ENCODE assay signal across 2 cellular contexts in the genomic region with DNA sequence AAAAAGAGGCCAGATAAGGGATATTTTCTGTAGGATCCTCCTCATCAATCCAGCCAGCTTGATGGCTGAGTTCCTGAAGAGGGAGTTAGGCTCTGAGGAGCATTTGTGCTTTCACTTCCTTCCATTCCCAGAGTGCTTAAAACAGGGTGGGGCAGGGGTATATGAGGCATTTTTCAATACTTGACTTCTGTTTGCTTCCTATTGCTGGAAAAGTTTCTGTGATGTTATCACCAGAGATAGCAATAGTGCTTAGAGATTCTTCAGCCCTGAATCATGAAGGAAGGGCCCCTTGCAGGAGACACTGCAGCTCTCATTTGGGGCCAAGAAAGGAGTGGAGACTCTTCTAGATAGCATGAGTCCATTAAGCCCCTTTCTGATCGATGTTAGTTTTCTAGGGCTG.
TF ChIP-seq lines count a peak whose summit lies in the region.

No MANE protein-coding gene starts in this region.

TF ChIP-seq in IMR-90, 13 proteins besides CTCF, POLR2A, EP300 and RAD21:
- TF ChIP-seq CHD1 (IDR thresholded peaks at IDR 0.05; ENCODE audit: low read depth, low read length): no peak
- no peak for TF ChIP-seq SMC3 (IDR thresholded peaks at IDR 0.05; ENCODE audit: low read depth, low read length)

TF ChIP-seq in HepG2, 621 proteins besides CTCF, POLR2A, EP300 and RAD21:
- TF ChIP-seq HNRNPK (IDR thresholded peaks at IDR 0.05; ENCODE audit: low read depth, low read length, poor library complexity, severe bottlenecking): no peak
- no peak for TF ChIP-seq ZNF883 (CRISPR knock-in tag; IDR thresholded peaks at IDR 0.05; ENCODE audit: not compliant biosample characterization)
- TF ChIP-seq, protein P1, sequence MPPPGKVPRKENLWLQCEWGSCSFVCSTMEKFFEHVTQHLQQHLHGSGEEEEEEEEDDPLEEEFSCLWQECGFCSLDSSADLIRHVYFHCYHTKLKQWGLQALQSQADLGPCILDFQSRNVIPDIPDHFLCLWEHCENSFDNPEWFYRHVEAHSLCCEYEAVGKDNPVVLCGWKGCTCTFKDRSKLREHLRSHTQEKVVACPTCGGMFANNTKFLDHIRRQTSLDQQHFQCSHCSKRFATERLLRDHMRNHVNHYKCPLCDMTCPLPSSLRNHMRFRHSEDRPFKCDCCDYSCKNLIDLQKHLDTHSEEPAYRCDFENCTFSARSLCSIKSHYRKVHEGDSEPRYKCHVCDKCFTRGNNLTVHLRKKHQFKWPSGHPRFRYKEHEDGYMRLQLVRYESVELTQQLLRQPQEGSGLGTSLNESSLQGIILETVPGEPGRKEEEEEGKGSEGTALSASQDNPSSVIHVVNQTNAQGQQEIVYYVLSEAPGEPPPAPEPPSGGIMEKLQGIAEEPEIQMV (CRISPR knock-in tag; IDR thresholded peaks at IDR 0.05; ENCODE audit: low read depth): no peak
- TF ChIP-seq MED13 (CRISPR knock-in tag; IDR thresholded peaks at IDR 0.05): no peak
- TF ChIP-seq, protein P2, sequence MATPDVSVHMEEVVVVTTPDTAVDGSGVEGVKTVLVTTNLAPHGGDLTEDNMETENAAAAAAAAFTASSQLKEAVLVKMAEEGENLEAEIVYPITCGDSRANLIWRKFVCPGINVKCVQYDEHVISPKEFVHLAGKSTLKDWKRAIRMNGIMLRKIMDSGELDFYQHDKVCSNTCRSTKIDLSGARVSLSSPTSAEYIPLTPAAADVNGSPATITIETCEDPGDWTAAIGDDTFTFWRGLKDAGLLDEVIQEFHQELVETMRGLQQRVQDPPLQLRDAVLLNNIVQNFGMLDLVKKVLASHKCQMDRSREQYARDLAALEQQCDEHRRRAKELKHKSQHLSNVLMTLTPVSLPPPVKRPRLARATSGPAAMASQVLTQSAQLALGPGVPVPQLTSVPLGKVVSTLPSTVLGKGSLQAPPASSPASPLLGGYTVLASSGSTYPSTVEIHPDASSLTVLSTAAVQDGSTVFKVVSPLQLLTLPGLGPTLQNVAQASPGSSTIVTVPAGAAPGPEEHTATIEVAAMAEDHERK (CRISPR knock-in tag; IDR thresholded peaks at IDR 0.05; ENCODE audit: low read depth): no peak
- no peak for TF ChIP-seq TP53 (CRISPR knock-in tag; conservative IDR thresholded peaks at IDR 0.05)
- no peak for TF ChIP-seq ZNF570 (CRISPR knock-in tag; IDR thresholded peaks at IDR 0.05; ENCODE audit: borderline replicate concordance)
TF ChIP-seq in HepG2: peak in this region for 0.
